ENCODE assay signal across 32 cellular contexts in the genomic region with DNA sequence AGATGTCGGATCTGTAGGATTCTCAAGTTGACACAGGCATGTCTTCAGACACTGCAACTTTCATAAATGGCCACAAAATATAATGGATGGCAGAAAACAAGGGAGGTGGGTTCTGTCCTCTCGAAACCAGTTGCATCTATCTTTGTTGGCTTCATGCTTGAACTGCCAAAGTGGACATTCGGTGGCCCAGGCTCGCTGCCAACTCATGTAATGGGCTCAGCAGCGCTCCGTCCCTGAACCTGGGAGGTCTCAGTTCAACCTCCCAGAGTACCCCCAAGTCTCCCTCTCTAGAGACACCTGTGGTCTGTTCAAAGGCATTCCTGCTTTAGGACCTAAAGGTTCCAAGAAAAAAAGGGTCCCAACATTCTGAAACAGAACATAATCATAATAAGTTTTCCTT.
"Had no signal": no experiment of that assay in that cellular context is flagged by ENCODE, and none has a peak within 500 bp of the region (broad histone marks: within the 10 kb centered on the region; RNA-seq: fewer than 3 reads in every experiment).

No MANE protein-coding gene starts in this region.

- H3K27ac ChIP-seq: adrenal gland, body of pancreas had no signal

- H3K4me3 Mint-ChIP-seq: activated CD4-positive, alpha-beta T cell treated with anti-CD3 and anti-CD28 coated beads, Interleukin-2, amount 10 ng/mL, durations not matched to agents 24 days and 14 days; activated CD8-positive, alpha-beta T cell treated with anti-CD3 and anti-CD28 coated beads for 36 hours; activated naive CD4-positive, alpha-beta T cell treated with anti-CD3 and anti-CD28 coated beads for 36 hours; activated T-cell treated with anti-CD3 and anti-CD28 coated beads, Interleukin-2, amount 50 U/mL, for 72 hours had no signal

- H3K9me3 ChIP-seq: adrenal gland, body of pancreas, breast epithelium had no signal

- H3K36me3 ChIP-seq: adrenal gland, breast epithelium had no signal

- H3K4me3 ChIP-seq: adrenal gland, body of pancreas, breast epithelium had no signal

- H3K27me3 ChIP-seq: adrenal gland, body of pancreas, breast epithelium had no signal

- H3K4me1 ChIP-seq: adrenal gland, body of pancreas, breast epithelium had no signal

- H3K36me3 Mint-ChIP-seq: activated naive CD4-positive, alpha-beta T cell treated with anti-CD3 and anti-CD28 coated beads, Interleukin-2, amount 50 U/mL, for 72 hours had no signal

- H3K9me3 Mint-ChIP-seq: activated CD4-positive, alpha-beta T cell treated with anti-CD3 and anti-CD28 coated beads, Interleukin-2, amount 10 ng/mL, durations not matched to agents 24 days and 14 days; activated CD8-positive, alpha-beta T cell treated with anti-CD3 and anti-CD28 coated beads for 36 hours; activated naive CD4-positive, alpha-beta T cell treated with anti-CD3 and anti-CD28 coated beads for 36 hours; activated naive CD4-positive, alpha-beta T cell treated with anti-CD3 and anti-CD28 coated beads, Interleukin-2, amount 50 U/mL, for 72 hours; activated T-cell treated with anti-CD3 and anti-CD28 coated beads, Interleukin-2, amount 50 U/mL, for 72 hours; activated T-helper 2 cell treated with anti-CD3 and anti-CD28 coated beads, Interferon-gamma antibody, Interleukin-2, Interleukin-4, amounts not matched to agents 10 μg/mL and 5 μg/mL and 100 μg/mL, durations not matched to agents 14 hours and 24 hours and 36 hours had no signal

- ATAC-seq: activated CD8-positive, alpha-beta T cell treated with anti-CD3 and anti-CD28 coated beads for 36 hours; activated naive CD4-positive, alpha-beta T cell treated with anti-CD3 and anti-CD28 coated beads, Interleukin-2, amount 50 U/mL, for 72 hours; activated T-cell treated with anti-CD3 and anti-CD28 coated beads, Interleukin-2, amount 50 U/mL, for 72 hours; body of pancreas; Panc1 had no signal

- H3K4me1 Mint-ChIP-seq: activated CD4-positive, alpha-beta T cell treated with anti-CD3 and anti-CD28 coated beads, Interleukin-2, amount 10 ng/mL, durations not matched to agents 24 days and 14 days had no signal

- DNase-seq: activated CD4-positive, alpha-beta T cell treated with anti-CD3 and anti-CD28 coated beads, Interleukin-2, amount 10 ng/mL, durations not matched to agents 24 days and 14 days; activated CD4-positive, alpha-beta T cell treated with anti-CD3 and anti-CD28 coated beads, Interleukin-2, amount 50 U/mL, for 4 hours; activated CD8-positive, alpha-beta T cell treated with anti-CD3 and anti-CD28 coated beads for 36 hours; activated gamma-delta T cell treated with Interleukin-2 at 50 U/mL for 16 hours; activated naive CD4-positive, alpha-beta T cell treated with anti-CD3 and anti-CD28 coated beads for 36 hours; activated T-cell treated with anti-CD3 and anti-CD28 coated beads, Interleukin-2, amount 50 U/mL, for 1 hour; activated T-cell treated with anti-CD3 and anti-CD28 coated beads, Interleukin-2, amount 50 U/mL, for 72 hours; adrenal gland; body of pancreas; Kasumi-1; KG1; NCI-H1092 treated with DMSO at 0.1 percent for 48 hours; NCI-H1417; NCI-H146; NCI-H187; NCI-H2029 treated with DMSO at 0.1 percent for 48 hours; NCI-H2107; NCI-H2171 treated with DMSO at 0.1 percent for 48 hours; NCI-H2227 treated with DMSO at 0.1 percent for 48 hours; NCI-H446; NCI-H510A treated with DMSO at 0.1 percent for 48 hours; NCI-H526 treated with DMSO at 0.1 percent for 48 hours; NCI-H774; Right ventricle myocardium superior; SW 1271; T-helper 1 cell; T-helper 2 cell; T-helper 9 cell had no signal

- H3K27ac Mint-ChIP-seq: activated CD4-positive, alpha-beta T cell treated with anti-CD3 and anti-CD28 coated beads, Interleukin-2, amount 10 ng/mL, durations not matched to agents 24 days and 14 days; activated CD8-positive, alpha-beta T cell treated with anti-CD3 and anti-CD28 coated beads for 36 hours; activated naive CD4-positive, alpha-beta T cell treated with anti-CD3 and anti-CD28 coated beads for 36 hours; activated naive CD4-positive, alpha-beta T cell treated with anti-CD3 and anti-CD28 coated beads, Interleukin-2, amount 50 U/mL, for 72 hours; activated T-cell treated with anti-CD3 and anti-CD28 coated beads, Interleukin-2, amount 50 U/mL, for 72 hours; activated T-helper 2 cell treated with anti-CD3 and anti-CD28 coated beads, Interferon-gamma antibody, Interleukin-2, Interleukin-4, amounts not matched to agents 10 μg/mL and 5 μg/mL and 100 μg/mL, durations not matched to agents 14 hours and 24 hours and 36 hours had no signal
